ENCODE assay signal across 9 cellular contexts in the genomic region with DNA sequence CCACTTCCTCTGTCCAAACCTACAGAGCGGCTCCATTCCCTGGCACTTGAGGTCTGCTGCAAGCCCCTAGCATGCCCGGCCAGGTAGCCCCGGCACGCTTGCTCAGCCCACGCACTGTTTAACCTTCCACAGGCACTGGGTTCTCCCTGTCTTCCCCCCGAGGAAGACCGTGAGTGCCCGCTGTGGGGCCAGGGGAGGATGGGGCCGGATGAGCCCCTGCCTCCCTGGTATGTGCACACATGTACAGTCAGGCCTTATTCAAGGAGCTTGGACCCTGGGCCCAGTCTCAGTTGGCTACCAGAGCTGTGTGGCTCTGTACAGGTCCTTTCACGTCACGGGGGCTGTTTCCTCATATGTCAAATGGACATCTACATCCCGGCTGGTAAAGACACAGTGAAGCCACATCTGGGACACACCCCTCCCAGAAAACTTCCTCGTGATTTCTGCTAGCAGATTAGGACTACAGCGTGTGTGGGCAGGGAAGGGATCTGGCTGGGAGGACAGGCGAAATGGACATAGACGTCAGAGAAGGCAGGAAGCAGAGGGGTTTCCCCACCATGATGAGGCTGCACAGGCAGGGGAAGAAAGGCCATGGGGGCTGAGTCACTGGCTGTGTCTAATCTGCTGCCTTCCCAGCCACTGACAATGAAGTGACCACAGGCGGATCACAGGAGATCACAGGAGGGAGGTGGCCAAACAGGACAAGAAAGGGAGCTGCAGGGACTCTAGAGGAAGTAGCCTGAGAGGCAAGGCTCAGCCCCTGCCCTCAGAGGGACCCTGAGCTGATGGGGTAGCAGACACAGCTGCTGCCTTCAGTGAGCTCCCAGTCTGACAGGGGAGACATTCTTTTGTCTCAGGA.
A peak's percentile ranks its signal among the peaks of the same experiment; 100 is the strongest.
DNase-seq lines count a peak whose midpoint lies in the region; TF ChIP-seq lines count a peak whose summit lies in the region.
"Had no signal": no experiment of that assay in that cellular context is flagged by ENCODE, and none has a peak within 500 bp of the region (broad histone marks: within the 10 kb centered on the region; RNA-seq: fewer than 3 reads in every experiment).

No MANE protein-coding gene starts in this region.

- 58% methylated on average over 17 of the region's 17 CpGs; no CpG with 5 or more reads in 1 of the 2 donors for WGBS in transverse colon (ENCODE audit: low coverage in 1 of 2), 2 donors

- no peak for TF ChIP-seq CTCF in astrocyte of the cerebellum (IDR thresholded peaks at IDR 0.05; ENCODE audit: low read depth, low read length, missing control alignments)
- no peak for TF ChIP-seq CTCF in kidney epithelial cell (IDR thresholded peaks at IDR 0.05; ENCODE audit: insufficient read depth, low read length, poor library complexity, severe bottlenecking)
- no peak for TF ChIP-seq CTCF in transverse colon (IDR thresholded peaks at IDR 0.05)

- in situ Hi-C loops in astrocyte of the cerebellum (cut with HindIII; ENCODE audit: low sequenced_read_pairs) (loop anchor here (5.0 kb wide), 1 partner anchor 52 kb away; no protein-coding TSS in a partner anchor), transverse colon (cut with MboI; ENCODE audit: low pct_ligation_motif_present in 1 of 4, low pct_unique_long_range_greater_than_20kb in 1 of 4, low sequenced_read_pairs in 3 of 4) (no loop called here)

- H3K36me3 ChIP-seq in kidney epithelial cell (ENCODE audit: control insufficient read depth, insufficient read depth, low read length) = no peaks in the 10 kb centered on the region
- no peaks in the 10 kb centered on the region for H3K36me3 ChIP-seq in transverse colon
- H3K36me3 ChIP-seq: BE2C had no signal

- peaks cover 0 to 16% (median 7%) of the 10 kb centered on the region in 4 donors for H3K4me1 ChIP-seq in transverse colon

- H3K27ac ChIP-seq in transverse colon = peak overlapping the region in 1 of 4 donors; percentile 16

- H3K4me3 ChIP-seq in astrocyte of the cerebellum (ENCODE audit: low read depth, low read length) = no peak overlapping the region
- no peak overlapping the region for H3K4me3 ChIP-seq in kidney epithelial cell (ENCODE audit: low read depth, low read length)
- no peak overlapping the region for H3K4me3 ChIP-seq in transverse colon

- peak; percentile 22 for TF ChIP-seq EP300 in transverse colon (IDR thresholded peaks at IDR 0.05; ENCODE audit: low read depth)

- no peaks in the 10 kb centered on the region for H3K27me3 ChIP-seq in kidney epithelial cell (ENCODE audit: control insufficient read depth, insufficient read depth, low read length)
- no peaks in the 10 kb centered on the region for H3K27me3 ChIP-seq in transverse colon
- H3K27me3 ChIP-seq: BE2C had no signal

- DNase-seq in activated CD4-positive, alpha-beta T cell treated with anti-CD3 and anti-CD28 coated beads for 48 hours = peak; percentile 36
- DNase-seq in activated CD4-positive, alpha-beta T cell treated with anti-CD3 and anti-CD28 coated beads for 1 hour = no peak
- peak; percentile 82 for DNase-seq in astrocyte of the cerebellum (ENCODE audit: low read depth)
- DNase-seq in kidney epithelial cell (ENCODE audit: low read depth) = peak; percentile 96
- peak; percentile 34 for DNase-seq in transverse colon
- DNase-seq in HuH-7 (ENCODE audit: low spot score) = no peak
- no peak for DNase-seq in GM19238 (ENCODE audit: insufficient read length, low spot score)
- no peak for DNase-seq in NCI-H524 (lab: John Stamatoyannopoulos, UW)
- DNase-seq: BE2C had no signal

- H3K9me3 ChIP-seq in transverse colon = no peaks in the 10 kb centered on the region
- H3K9me3 ChIP-seq: BE2C had no signal

- no peak for TF ChIP-seq POLR2A in transverse colon (IDR thresholded peaks at IDR 0.05)

- intact Hi-C loops in transverse colon (cut with DNase I; ENCODE audit: low total_unique reads) = no loop called here

Comparison
In these comparisons a context has a peak if more than half of its experiments do, and no peak if none do; other contexts are left out.
1. DNase-seq: peak in activated CD4-positive, alpha-beta T cell treated with anti-CD3 and anti-CD28 coated beads for 48 hours (single experiment), astrocyte of the cerebellum (single experiment), kidney epithelial cell (single experiment) and transverse colon (single experiment); none in activated CD4-positive, alpha-beta T cell treated with anti-CD3 and anti-CD28 coated beads for 1 hour (single experiment), HuH-7 (single experiment), GM19238 (single experiment) and NCI-H524 (0 of 2).